In genomic region chr14:81062816-81063215, GRCh38 we compare ENCODE assay signal across 8 cellular contexts.
DNase-seq lines count a peak whose midpoint lies in the region; ATAC-seq and TF ChIP-seq lines count a peak whose summit lies in the region.

No MANE protein-coding gene starts in this region.

- no peaks in the 10 kb centered on the region for H3K27me3 Mint-ChIP-seq in Caco-2 (ENCODE audit: insufficient read depth, unreplicated experiment)
- peaks cover 24% of the 10 kb centered on the region for H3K27me3 Mint-ChIP-seq in CD4-positive, alpha-beta T cell

- no peaks in the 10 kb centered on the region for H3K4me1 Mint-ChIP-seq in Caco-2 (ENCODE audit: low read depth, unreplicated experiment)
- no peaks in the 10 kb centered on the region for H3K4me1 Mint-ChIP-seq in CD4-positive, alpha-beta T cell (ENCODE audit: low read depth)

- BruUV-seq in Caco-2 (replicated peaks; lab: Mats Ljungman, UMichigan): no TSS peak

- DNase-seq in Caco-2 (peak in 1 of 2 experiments; percentile 41), SK-MEL-5 (ENCODE audit: low read depth, low spot score) (peak; percentile 69), iPS-NIHi7 (ENCODE audit: extremely low spot score) (peak; percentile 46), epidermal melanocyte (ENCODE audit: insufficient read length, low spot score) (no peak), esophagus muscularis mucosa (ENCODE audit: extremely low spot score) (no peak)
- no peak for DNase-seq in CD4-positive, alpha-beta T cell

- H3K27ac ChIP-seq in esophagus muscularis mucosa (replicated peaks in 1 of 4): no peak overlapping the region
- H3K27ac ChIP-seq in CD4-positive, alpha-beta T cell (ENCODE audit: low read depth, low read length): no peak overlapping the region

- 14% methylated on average over 4 of the region's 4 CpGs for WGBS in esophagus muscularis mucosa

- no peak for TF ChIP-seq EP300 in esophagus muscularis mucosa (IDR thresholded peaks at IDR 0.05)

- H3K36me3 ChIP-seq in Caco-2 (ENCODE audit: control insufficient read depth, insufficient read depth, low read length) (no peaks in the 10 kb centered on the region), esophagus muscularis mucosa (no peaks in the 10 kb centered on the region)

- ATAC-seq in GM18907 (IDR thresholded peaks at IDR 0.05; ENCODE audit: unreplicated experiment) (peak; percentile 89), HG03460 (IDR thresholded peaks at IDR 0.05; ENCODE audit: unreplicated experiment) (peak; percentile 80)
- ATAC-seq in CD4-positive, alpha-beta T cell (ENCODE audit: poor library complexity): no peak

- in situ Hi-C loops in SK-MEL-5 (cut with HindIII; ENCODE audit: low pct_unique_long_range_greater_than_20kb, low sequenced_read_pairs): no loop called here

- intact Hi-C loops in Caco-2 (cut with micrococcal nuclease; ENCODE audit: unreplicated experiment) (loop anchor here (1.0 kb wide), 2 partner anchors 67 to 109 kb away; no protein-coding TSS in a partner anchor), esophagus muscularis mucosa (cut with DNase I) (no loop called here)
- intact Hi-C loops in CD4-positive, alpha-beta T cell (cut with DNase I, micrococcal nuclease): no loop called here

- TF ChIP-seq CTCF in Caco-2 (IDR thresholded peaks at IDR 0.05; ENCODE audit: insufficient read depth in 1 of 2, low read depth in 1 of 2, low read length in 1 of 2, severe bottlenecking in 1 of 2, unreplicated experiment in 1 of 2) (peak; percentile 25 to 57), esophagus muscularis mucosa (IDR thresholded peaks at IDR 0.05) (peak in 1 of 3 experiments; percentile 12)
- no peak for TF ChIP-seq CTCF in CD4-positive, alpha-beta T cell (IDR thresholded peaks at IDR 0.05)

- TF ChIP-seq POLR2A in esophagus muscularis mucosa (IDR thresholded peaks at IDR 0.05; ENCODE audit: low read depth): no peak

- H3K4me3 Mint-ChIP-seq in Caco-2 (ENCODE audit: unreplicated experiment): no peak overlapping the region
- no peak overlapping the region for H3K4me3 Mint-ChIP-seq in CD4-positive, alpha-beta T cell

- H3K27me3 ChIP-seq in Caco-2 (replicated peaks; ENCODE audit: control insufficient read depth, insufficient read depth, low read length) (no peaks in the 10 kb centered on the region), esophagus muscularis mucosa (no peaks in the 10 kb centered on the region)
- H3K27me3 ChIP-seq in CD4-positive, alpha-beta T cell (ENCODE audit: control insufficient read depth, insufficient read depth, low read length): no peaks in the 10 kb centered on the region

- H3K9me3 Mint-ChIP-seq in Caco-2 (ENCODE audit: unreplicated experiment): no peaks in the 10 kb centered on the region
- no peaks in the 10 kb centered on the region for H3K9me3 Mint-ChIP-seq in CD4-positive, alpha-beta T cell

- no peak overlapping the region for H3K27ac Mint-ChIP-seq in Caco-2 (ENCODE audit: unreplicated experiment)
- no peak overlapping the region for H3K27ac Mint-ChIP-seq in CD4-positive, alpha-beta T cell

- no peaks in the 10 kb centered on the region for H3K36me3 Mint-ChIP-seq in Caco-2 (ENCODE audit: insufficient read depth, unreplicated experiment)
- no peaks in the 10 kb centered on the region for H3K36me3 Mint-ChIP-seq in CD4-positive, alpha-beta T cell (ENCODE audit: low read depth)

- POLR2A ChIA-PET in Caco-2 (lab: Charles Lee): no interaction called here
- POLR2A ChIA-PET in CD4-positive, alpha-beta T cell (lab: Charles Lee): no interaction called here

- H3K9me3 ChIP-seq in Caco-2: no peaks in the 10 kb centered on the region
- H3K9me3 ChIP-seq in esophagus muscularis mucosa: no peaks in the 10 kb centered on the region
- no peaks in the 10 kb centered on the region for H3K9me3 ChIP-seq in CD4-positive, alpha-beta T cell (ENCODE audit: control insufficient read depth, low read length)

- no peaks in the 10 kb centered on the region for H3K4me1 ChIP-seq in Caco-2
- peaks cover 0 to 5% (median 2%) of the 10 kb centered on the region in 4 donors for H3K4me1 ChIP-seq in esophagus muscularis mucosa

- H3K4me3 ChIP-seq in Caco-2 (ENCODE audit: low read depth, low read length): no peak overlapping the region
- no peak overlapping the region for H3K4me3 ChIP-seq in esophagus muscularis mucosa

- CTCF ChIA-PET in Caco-2 (lab: Charles Lee): interaction anchor here (1.1 kb wide), 1 partner anchor 75 kb away, joined by 3 read pairs; no protein-coding TSS in a partner anchor
- CTCF ChIA-PET in CD4-positive, alpha-beta T cell (lab: Charles Lee): no interaction called here

Comparison
In these comparisons a context has a peak if more than half of its experiments do, and no peak if none do; other contexts are left out.
1. DNase-seq: peak in SK-MEL-5 (single experiment) and iPS-NIHi7 (single experiment); none in epidermal melanocyte (single experiment), esophagus muscularis mucosa (single experiment) and CD4-positive, alpha-beta T cell (0 of 10).